Comparison of ENCODE assay signal across 14 cellular contexts in genomic region chr2:152555048-152555447, GRCh38.
DNase-seq lines count a peak whose midpoint lies in the region; ATAC-seq, FAIRE-seq and TF ChIP-seq lines count a peak whose summit lies in the region.
"Had no signal": no experiment of that assay in that cellular context is flagged by ENCODE, and none has a peak within 500 bp of the region (broad histone marks: within the 10 kb centered on the region; RNA-seq: fewer than 3 reads in every experiment).

No MANE protein-coding gene starts in this region.

- WGBS in adrenal gland, 4 donors, result 92 to 100% (median 98%) methylated on average over 2 of the region's 2 CpGs

- no peaks in the 10 kb centered on the region for H3K79me2 ChIP-seq in astrocyte (ENCODE audit: insufficient read depth, low read length)

- no peak overlapping the region for H2AFZ ChIP-seq in astrocyte (ENCODE audit: low read depth, low read length)

- CTCF ChIA-PET in AG04450 (lab: Charles Lee), result interaction anchor here (1.0 to 1.5 kb wide), 3 partner anchors 8 to 366 kb away, joined by 4 read pairs; no protein-coding TSS in a partner anchor

- H3K4me3 ChIP-seq in AG04450 (ENCODE audit: low read depth, low read length), result no peak overlapping the region
- H3K4me3 ChIP-seq in astrocyte (ENCODE audit: insufficient read depth, low read depth, low read length), result no peak overlapping the region
- no peak overlapping the region for H3K4me3 ChIP-seq in adrenal gland
- H3K4me3 ChIP-seq: BLaER1, heart right ventricle, SJCRH30 had no signal

- no peaks in the 10 kb centered on the region for H3K9me3 Mint-ChIP-seq in HFFc6
- no peaks in the 10 kb centered on the region for H3K9me3 Mint-ChIP-seq in astrocyte (ENCODE audit: unreplicated experiment)
- H3K9me3 Mint-ChIP-seq: activated T-helper 2 cell treated with anti-CD3 and anti-CD28 coated beads, Interferon-gamma antibody, Interleukin-2, Interleukin-4, amounts not matched to agents 10 μg/mL and 5 μg/mL and 100 μg/mL, durations not matched to agents 14 hours and 24 hours and 36 hours; memory B cell had no signal

- H3K27ac Mint-ChIP-seq in HFFc6 (no peak overlapping the region), astrocyte (ENCODE audit: unreplicated experiment) (no peak overlapping the region)
- H3K27ac Mint-ChIP-seq: activated T-helper 2 cell treated with anti-CD3 and anti-CD28 coated beads, Interferon-gamma antibody, Interleukin-2, Interleukin-4, amounts not matched to agents 10 μg/mL and 5 μg/mL and 100 μg/mL, durations not matched to agents 14 hours and 24 hours and 36 hours; memory B cell had no signal

- H3K27me3 ChIP-seq in AG04450 (ENCODE audit: control insufficient read depth, insufficient read depth, low read length) (no peaks in the 10 kb centered on the region), astrocyte (ENCODE audit: insufficient read depth, low read length) (no peaks in the 10 kb centered on the region), adrenal gland (no peaks in the 10 kb centered on the region)
- H3K27me3 ChIP-seq: BLaER1, heart right ventricle, SJCRH30 had no signal

- H3K9me3 ChIP-seq in AG04450 (ENCODE audit: control insufficient read depth, insufficient read depth, low read length), result no peaks in the 10 kb centered on the region
- H3K9me3 ChIP-seq in astrocyte (ENCODE audit: insufficient read depth, low read depth, low read length), result no peaks in the 10 kb centered on the region
- no peaks in the 10 kb centered on the region for H3K9me3 ChIP-seq in adrenal gland (replicated peaks in 1 of 3)
- H3K9me3 ChIP-seq: BLaER1, heart right ventricle, SJCRH30 had no signal

- DNase-seq in AG04450 (ENCODE audit: low read depth, low spot score) (no peak), HFFc6 (no peak), astrocyte (ENCODE audit: low read depth) (no peak), iPS-NIHi11 (ENCODE audit: low spot score) (peak; percentile 20), DMS79 treated with DMSO at 0.1 percent for 48 hours (lab: John Stamatoyannopoulos, UW) (no peak), NCI-H69 (lab: John Stamatoyannopoulos, UW) (no peak), adrenal gland (no peak)
- DNase-seq: heart right ventricle, NCI-H446 treated with DMSO at 0.1 percent for 48 hours, SJCRH30 had no signal

- H3K4me3 Mint-ChIP-seq in HFFc6 (no peak overlapping the region), astrocyte (ENCODE audit: unreplicated experiment) (no peak overlapping the region)
- H3K4me3 Mint-ChIP-seq: memory B cell had no signal

- no peak for TF ChIP-seq POLR2A in adrenal gland (IDR thresholded peaks at IDR 0.05)

- ATAC-seq in HG02840 (IDR thresholded peaks at IDR 0.05; ENCODE audit: low FRiP score, unreplicated experiment), result no peak
- ATAC-seq: heart right ventricle had no signal

- H3K27me3 Mint-ChIP-seq in HFFc6 (ENCODE audit: insufficient read depth), result peaks cover 2% of the 10 kb centered on the region; the same call in 1 of the 2 replicates
- H3K27me3 Mint-ChIP-seq in astrocyte (ENCODE audit: low read depth, unreplicated experiment), result no peaks in the 10 kb centered on the region
- H3K27me3 Mint-ChIP-seq: memory B cell had no signal

- intact Hi-C loops in adrenal gland (cut with DNase I), result no loop called here

- H3K36me3 Mint-ChIP-seq in HFFc6 (ENCODE audit: low read depth) (peaks cover 10% of the 10 kb centered on the region; the same call in 1 of the 2 replicates), astrocyte (ENCODE audit: low read depth, unreplicated experiment) (no peaks in the 10 kb centered on the region)
- H3K36me3 Mint-ChIP-seq: memory B cell had no signal

- TF ChIP-seq CTCF in AG04450 (IDR thresholded peaks at IDR 0.05; ENCODE audit: low read depth, low read length), result peak; percentile 41
- peak; percentile 63 for TF ChIP-seq CTCF in HFFc6 (IDR thresholded peaks at IDR 0.05)
- TF ChIP-seq CTCF in astrocyte (IDR thresholded peaks at IDR 0.05; ENCODE audit: insufficient read depth, low read depth, low read length), result peak; percentile 6
- no peak for TF ChIP-seq CTCF in adrenal gland (IDR thresholded peaks at IDR 0.05)

- peaks cover 36% of the 10 kb centered on the region for H3K4me1 ChIP-seq in astrocyte (ENCODE audit: insufficient read depth, low read length)
- H3K4me1 ChIP-seq in adrenal gland (replicated peaks in 1 of 2), result no peaks in the 10 kb centered on the region

- H4K20me1 ChIP-seq in astrocyte (ENCODE audit: insufficient read depth, low read length), result no peaks in the 10 kb centered on the region

- no peak overlapping the region for H3K4me2 ChIP-seq in astrocyte (ENCODE audit: low read length)
- H3K4me2 ChIP-seq: BLaER1 had no signal

- peak; percentile 5 for FAIRE-seq in astrocyte (lab: Jason Lieb, UNC)

- H3K27ac ChIP-seq in AG04450 (ENCODE audit: low read depth, low read length) (no peak overlapping the region), astrocyte (ENCODE audit: low read depth, low read length) (no peak overlapping the region), adrenal gland (no peak overlapping the region)
- H3K27ac ChIP-seq: BLaER1, heart right ventricle, SJCRH30 had no signal

- H3K36me3 ChIP-seq in astrocyte (ENCODE audit: insufficient read depth, low read length) (no peaks in the 10 kb centered on the region), adrenal gland (replicated peaks in 1 of 2) (no peaks in the 10 kb centered on the region)
- H3K36me3 ChIP-seq: SJCRH30 had no signal

- POLR2A ChIA-PET in AG04450 (lab: Yijun Ruan, JAX), result no interaction called here

- H3K4me1 Mint-ChIP-seq in HFFc6 (ENCODE audit: low read depth), result peaks cover 51% of the 10 kb centered on the region
- H3K4me1 Mint-ChIP-seq in astrocyte (ENCODE audit: low read depth, unreplicated experiment), result peaks cover 46% of the 10 kb centered on the region
- H3K4me1 Mint-ChIP-seq: memory B cell had no signal

- H3K9ac ChIP-seq in astrocyte (ENCODE audit: low read length), result no peak overlapping the region
- H3K9ac ChIP-seq: BLaER1 had no signal

Comparison
In these comparisons a context has a peak if more than half of its experiments do, and no peak if none do; other contexts are left out.
1. CTCF ChIP-seq: peak in AG04450 (single experiment), HFFc6 (single experiment) and astrocyte (single experiment); none in adrenal gland (0 of 6).